22 cellular contexts compared by ENCODE assay signal in the genomic region with DNA sequence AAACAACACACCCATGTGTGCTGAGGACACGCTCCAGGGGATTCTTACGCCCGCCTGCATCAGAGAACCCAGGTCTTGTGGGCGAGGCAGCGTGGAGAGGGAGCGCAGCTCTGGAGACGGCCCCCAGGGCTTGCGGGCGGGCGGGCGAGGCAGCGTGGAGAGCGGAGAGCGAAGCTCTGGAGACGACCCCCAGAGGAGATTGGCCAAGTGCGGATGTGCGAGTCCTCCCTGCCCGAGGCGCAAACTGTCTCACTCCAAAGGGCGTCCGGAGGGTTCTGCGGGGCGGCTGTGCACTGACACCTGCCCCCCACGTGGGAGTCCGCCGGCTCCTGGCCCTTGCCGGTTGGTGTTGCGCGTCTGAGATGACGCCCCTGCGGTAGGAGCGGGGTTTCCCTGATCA. TPM values are rescaled to one million over a fixed set of nuclear protein-coding genes. Genes with fewer than 3 reads are reported as not detected.
DNase-seq lines count a peak whose midpoint lies in the region; ATAC-seq and TF ChIP-seq lines count a peak whose summit lies in the region.
"Had no signal": no experiment of that assay in that cellular context is flagged by ENCODE, and none has a peak within 500 bp of the region (broad histone marks: within the 10 kb centered on the region; RNA-seq: fewer than 3 reads in every experiment).

No MANE protein-coding gene starts in this region.

- H3K4me3 Mint-ChIP-seq in GM23338: no peak overlapping the region
- no peak overlapping the region for H3K4me3 Mint-ChIP-seq in WTC11
- H3K4me3 Mint-ChIP-seq: CD14-positive monocyte; CD8-positive, alpha-beta memory T cell; IgD-negative memory B cell had no signal

- H3K9me3 Mint-ChIP-seq in GM23338: peaks cover 17% of the 10 kb centered on the region
- H3K9me3 Mint-ChIP-seq in WTC11: peaks cover 12% of the 10 kb centered on the region

- DNase-seq in GM23338 (ENCODE audit: low spot score) (no peak), WTC11 (ENCODE audit: low spot score) (no peak), upper lobe of left lung (peak in 1 of 2 donors; percentile 77), GM10248 (ENCODE audit: extremely low spot score) (no peak), hepatic stellate cell (ENCODE audit: low spot score) (no peak)
- no peak for DNase-seq in activated naive CD4-positive, alpha-beta T cell (lab: John Stamatoyannopoulos, UW)
- DNase-seq: CD8-positive, alpha-beta memory T cell; DMS79 treated with DMSO at 0.1 percent for 48 hours; GF-D8; MM.1S; NCI-H1417; NCI-H1694; NCI-H2081; NCI-H226; NCI-H510A; NCI-H69; SHP77 treated with DMSO at 0.1 percent for 48 hours had no signal

- CTCF ChIA-PET in WTC11 (lab: Charles Lee) (no interaction called here), GM10248 (lab: Yijun Ruan, JAX) (no interaction called here)

- POLR2A ChIA-PET in WTC11 (lab: Charles Lee): no interaction called here
- POLR2A ChIA-PET in GM10248 (lab: Yijun Ruan, JAX): no interaction called here

- no peaks in the 10 kb centered on the region for H3K27me3 ChIP-seq in GM23338 (ENCODE audit: insufficient read depth)
- H3K27me3 ChIP-seq in layer of hippocampus (ENCODE audit: control insufficient read depth, insufficient read depth, low read length): no peaks in the 10 kb centered on the region
- no peaks in the 10 kb centered on the region for H3K27me3 ChIP-seq in upper lobe of left lung

- 0 out of 2 replicates have a peak overlapping the region, but pooled peaks have one; percentile 45 for H3K27ac Mint-ChIP-seq in GM23338
- peak overlapping the region; percentile 79; the same call in 1 of the 2 replicates for H3K27ac Mint-ChIP-seq in WTC11
- H3K27ac Mint-ChIP-seq: CD14-positive monocyte, IgD-negative memory B cell had no signal

- WGBS in upper lobe of left lung, 2 donors: 91 to 94% methylated on average over 31 to 32 of the region's 32 CpGs

- peaks cover 14% of the 10 kb centered on the region for H3K36me3 Mint-ChIP-seq in GM23338 (ENCODE audit: low read depth)
- peaks cover 5% of the 10 kb centered on the region; the same call in 1 of the 2 replicates for H3K36me3 Mint-ChIP-seq in WTC11
- H3K36me3 Mint-ChIP-seq: CD14-positive monocyte, IgD-negative memory B cell had no signal

- TF ChIP-seq POLR2A in upper lobe of left lung (IDR thresholded peaks at IDR 0.05): no peak

- H3K4me1 ChIP-seq in GM23338 (ENCODE audit: insufficient read depth) (no peaks in the 10 kb centered on the region), upper lobe of left lung (peaks cover 3 to 7% (median 6%) of the 10 kb centered on the region in 4 donors)

- H3F3A ChIP-seq in GM23338 (replicated peaks; ENCODE audit: low read depth): no peaks in the 10 kb centered on the region

- H3K4me1 Mint-ChIP-seq in GM23338 (no peaks in the 10 kb centered on the region; the same call in 2 of the 3 replicates), WTC11 (no peaks in the 10 kb centered on the region)

- no peak overlapping the region for H2AFZ ChIP-seq in GM23338

- H3K27ac ChIP-seq in GM23338 (ENCODE audit: low read depth) (no peak overlapping the region), layer of hippocampus (ENCODE audit: low read depth, low read length) (peak overlapping the region; percentile 50), upper lobe of left lung (peak overlapping the region in 3 of 4 donors; percentile 6 to 46 (median 7))
- H3K27ac ChIP-seq: KMS-11, RWPE1 had no signal

- H3K4me2 ChIP-seq in GM23338: no peak overlapping the region
- H3K4me2 ChIP-seq: KMS-11 had no signal

- peaks cover 10% of the 10 kb centered on the region for H3K27me3 Mint-ChIP-seq in GM23338 (ENCODE audit: insufficient read depth, low read depth, poor library complexity)
- H3K27me3 Mint-ChIP-seq in WTC11 (ENCODE audit: low read depth): no peaks in the 10 kb centered on the region

- no peak overlapping the region for H3K4me3 ChIP-seq in GM23338
- H3K4me3 ChIP-seq in upper lobe of left lung: no peak overlapping the region

- ATAC-seq in GM23338: peak; percentile 42
- no peak for ATAC-seq in WTC11
- no peak for ATAC-seq in upper lobe of left lung (ENCODE audit: low FRiP score in 2 of 2)

- no peaks in the 10 kb centered on the region for H3K79me2 ChIP-seq in GM23338 (replicated peaks; ENCODE audit: insufficient read depth)

- TF ChIP-seq EP300 in upper lobe of left lung (IDR thresholded peaks at IDR 0.05): no peak

- H3K9me2 ChIP-seq in GM23338 (ENCODE audit: insufficient read depth): no peaks in the 10 kb centered on the region

- no peaks in the 10 kb centered on the region for H4K20me1 ChIP-seq in GM23338 (replicated peaks; ENCODE audit: insufficient read depth)

- H3K36me3 ChIP-seq in GM23338 (ENCODE audit: insufficient read depth): no peaks in the 10 kb centered on the region
- H3K36me3 ChIP-seq in upper lobe of left lung: peaks cover 0 to 15% (median 3%) of the 10 kb centered on the region in 4 donors

- no peaks in the 10 kb centered on the region for H3K9me3 ChIP-seq in upper lobe of left lung

- TF ChIP-seq CTCF in GM23338 (conservative IDR thresholded peaks at IDR 0.05; ENCODE audit: low read depth in 2 of 2) (no peak), WTC11 (IDR thresholded peaks at IDR 0.05) (no peak), upper lobe of left lung (IDR thresholded peaks at IDR 0.05) (no peak), GM10248 (IDR thresholded peaks at IDR 0.05; ENCODE audit: control extremely low read depth, extremely low read depth, low read depth, missing control alignments) (no peak)

TF ChIP-seq in GM23338, 12 proteins besides CTCF, POLR2A, EP300 and RAD21:
- TF ChIP-seq ZNF114 (CRISPR knock-in tag; IDR thresholded peaks at IDR 0.05): no peak
- no peak for TF ChIP-seq STAT1 (IDR thresholded peaks at IDR 0.05; ENCODE audit: unreplicated experiment)
- no peak for TF ChIP-seq CREB1 (CRISPR knock-in tag; IDR thresholded peaks at IDR 0.05; ENCODE audit: low read depth)
- TF ChIP-seq EZH2phosphoT487 (IDR thresholded peaks at IDR 0.05; ENCODE audit: unreplicated experiment): no peak

TF ChIP-seq in WTC11, 78 proteins besides CTCF, POLR2A, EP300 and RAD21 (continues in another document):
- no peak for TF ChIP-seq ETV6 (CRISPR knock-in tag; IDR thresholded peaks at IDR 0.05)
- TF ChIP-seq SOX15 (CRISPR knock-in tag; IDR thresholded peaks at IDR 0.05): no peak
- TF ChIP-seq, protein P1, sequence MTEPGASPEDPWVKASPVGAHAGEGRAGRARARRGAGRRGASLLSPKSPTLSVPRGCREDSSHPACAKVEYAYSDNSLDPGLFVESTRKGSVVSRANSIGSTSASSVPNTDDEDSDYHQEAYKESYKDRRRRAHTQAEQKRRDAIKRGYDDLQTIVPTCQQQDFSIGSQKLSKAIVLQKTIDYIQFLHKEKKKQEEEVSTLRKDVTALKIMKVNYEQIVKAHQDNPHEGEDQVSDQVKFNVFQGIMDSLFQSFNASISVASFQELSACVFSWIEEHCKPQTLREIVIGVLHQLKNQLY (CRISPR knock-in tag; IDR thresholded peaks at IDR 0.05): no peak
- TF ChIP-seq NR3C1 (CRISPR knock-in tag; conservative IDR thresholded peaks at IDR 0.05; ENCODE audit: low read depth): no peak
- TF ChIP-seq NFATC4 (CRISPR knock-in tag; IDR thresholded peaks at IDR 0.05): no peak
- TF ChIP-seq OVOL2 (CRISPR knock-in tag; IDR thresholded peaks at IDR 0.05; ENCODE audit: borderline replicate concordance): no peak
- TF ChIP-seq, protein P2, sequence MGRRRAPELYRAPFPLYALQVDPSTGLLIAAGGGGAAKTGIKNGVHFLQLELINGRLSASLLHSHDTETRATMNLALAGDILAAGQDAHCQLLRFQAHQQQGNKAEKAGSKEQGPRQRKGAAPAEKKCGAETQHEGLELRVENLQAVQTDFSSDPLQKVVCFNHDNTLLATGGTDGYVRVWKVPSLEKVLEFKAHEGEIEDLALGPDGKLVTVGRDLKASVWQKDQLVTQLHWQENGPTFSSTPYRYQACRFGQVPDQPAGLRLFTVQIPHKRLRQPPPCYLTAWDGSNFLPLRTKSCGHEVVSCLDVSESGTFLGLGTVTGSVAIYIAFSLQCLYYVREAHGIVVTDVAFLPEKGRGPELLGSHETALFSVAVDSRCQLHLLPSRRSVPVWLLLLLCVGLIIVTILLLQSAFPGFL (CRISPR knock-in tag; IDR thresholded peaks at IDR 0.05; ENCODE audit: borderline replicate concordance): no peak
- TF ChIP-seq, protein P3, sequence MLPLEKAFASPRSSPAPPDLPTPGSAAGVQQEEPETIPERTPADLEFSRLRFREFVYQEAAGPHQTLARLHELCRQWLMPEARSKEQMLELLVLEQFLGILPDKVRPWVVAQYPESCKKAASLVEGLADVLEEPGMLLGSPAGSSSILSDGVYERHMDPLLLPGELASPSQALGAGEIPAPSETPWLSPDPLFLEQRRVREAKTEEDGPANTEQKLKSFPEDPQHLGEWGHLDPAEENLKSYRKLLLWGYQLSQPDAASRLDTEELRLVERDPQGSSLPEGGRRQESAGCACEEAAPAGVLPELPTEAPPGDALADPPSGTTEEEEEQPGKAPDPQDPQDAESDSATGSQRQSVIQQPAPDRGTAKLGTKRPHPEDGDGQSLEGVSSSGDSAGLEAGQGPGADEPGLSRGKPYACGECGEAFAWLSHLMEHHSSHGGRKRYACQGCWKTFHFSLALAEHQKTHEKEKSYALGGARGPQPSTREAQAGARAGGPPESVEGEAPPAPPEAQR (CRISPR knock-in tag; IDR thresholded peaks at IDR 0.05): no peak
- no peak for TF ChIP-seq SP1 (CRISPR knock-in tag; conservative IDR thresholded peaks at IDR 0.05)
- no peak for TF ChIP-seq KAT7 (CRISPR knock-in tag; IDR thresholded peaks at IDR 0.05; ENCODE audit: borderline replicate concordance)
- TF ChIP-seq ZNF263 (CRISPR knock-in tag; IDR thresholded peaks at IDR 0.05; ENCODE audit: low read depth): no peak
- no peak for TF ChIP-seq TEAD4 (CRISPR knock-in tag; IDR thresholded peaks at IDR 0.05)

RNA-seq across cellular contexts. Expression of a gene that starts 39.8 kb away (rescaled TPM):
- total RNA-seq in GM23338 (2014; rRNA removed; shearing (Covaris generic)): 22.9 and 25.6 TPM in 2 replicates
- polyA plus RNA-seq in GM23338 (2016; fragmentation: Nextera tagmentation; extraction: Ambion mirVana): 4.8 and 7.4 TPM in 2 replicates
- total RNA-seq in WTC11 (2021) (34.8 to 35.4 TPM (median 34.9 TPM) in 3 replicates), upper lobe of left lung (10 to 100 TPM; 14.3 to 99.5 (median 53.1) TPM)
- polyA plus RNA-seq: CD14-positive monocyte had no signal
